1 cellular context compared by ENCODE assay signal in genomic region chr10:125201108-125201524, GRCh38.
TF ChIP-seq lines count a peak whose summit lies in the region.

No MANE protein-coding gene starts in this region.

TF ChIP-seq in WTC11, 78 proteins besides CTCF, POLR2A, EP300 and RAD21 (continued from another document):
- no peak for TF ChIP-seq FOXP1 (CRISPR knock-in tag; IDR thresholded peaks at IDR 0.05; ENCODE audit: borderline replicate concordance)
